In the genomic region with DNA sequence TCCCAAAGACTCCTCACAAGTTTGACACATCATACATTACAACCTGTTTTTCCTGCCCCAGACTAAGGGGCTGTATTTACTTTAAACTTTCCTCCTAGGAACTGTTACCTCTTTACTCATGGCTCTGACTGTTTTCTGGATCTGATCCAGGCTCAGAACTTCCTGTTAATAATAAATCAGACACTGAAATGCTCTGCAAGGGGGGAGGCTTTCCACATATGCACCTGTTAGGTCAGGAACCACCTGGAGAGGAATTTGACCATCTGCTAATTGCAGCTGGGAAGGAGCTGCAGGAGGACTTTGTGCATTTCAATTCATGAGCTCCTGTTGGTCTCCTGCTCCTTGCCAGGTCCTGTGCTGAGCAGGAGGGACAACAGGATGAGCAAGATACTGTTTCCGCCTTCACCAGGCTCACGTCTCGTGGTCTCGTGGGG, we compare ENCODE assay signal across 15 cellular contexts.
DNase-seq lines count a peak whose midpoint lies in the region; TF ChIP-seq lines count a peak whose summit lies in the region.
"Had no signal": no experiment of that assay in that cellular context is flagged by ENCODE, and none has a peak within 500 bp of the region (broad histone marks: within the 10 kb centered on the region; RNA-seq: fewer than 3 reads in every experiment).

No MANE protein-coding gene starts in this region.

- H3K9me3 Mint-ChIP-seq in endodermal cell, result no peaks in the 10 kb centered on the region
- H3K9me3 Mint-ChIP-seq: activated naive CD8-positive, alpha-beta T cell treated with anti-CD3 and anti-CD28 coated beads for 36 hours had no signal

- peaks cover 7% of the 10 kb centered on the region for H3K4me1 Mint-ChIP-seq in endodermal cell
- H3K4me1 Mint-ChIP-seq: activated naive CD8-positive, alpha-beta T cell treated with anti-CD3 and anti-CD28 coated beads for 36 hours; IgD-negative memory B cell had no signal

- DNase-seq in NCI-H2171 treated with DMSO at 0.1 percent for 48 hours (lab: John Stamatoyannopoulos, UW), result peak; percentile 31
- no peak for DNase-seq in NCI-H2171 (lab: John Stamatoyannopoulos, UW)
- DNase-seq in NCI-H524 (lab: John Stamatoyannopoulos, UW), result peak; percentile 66 to 91
- peak; percentile 55 for DNase-seq in endodermal cell
- DNase-seq in prostate gland (ENCODE audit: low spot score), result peak; percentile 37
- DNase-seq in stimulated activated CD4-positive, alpha-beta T cell treated with anti-CD3 and anti-CD28 coated beads, Interleukin-15, amount 100 ng/mL, for 24 hours, result no peak
- DNase-seq in HuH-7 (ENCODE audit: low spot score), result no peak
- no peak for DNase-seq in T-helper 2 cell
- DNase-seq: activated naive CD8-positive, alpha-beta T cell treated with anti-CD3 and anti-CD28 coated beads for 36 hours; cortex of kidney; mesenchymal stem cell; NCI-H1694; ovary; SW 1271 had no signal

- no peaks in the 10 kb centered on the region for H3K27me3 ChIP-seq in endodermal cell (ENCODE audit: control insufficient read depth, insufficient read depth, low read length, poor library complexity, severe bottlenecking)
- H3K27me3 ChIP-seq in prostate gland (replicated peaks; ENCODE audit: insufficient read depth), result no peaks in the 10 kb centered on the region
- H3K27me3 ChIP-seq: ovary had no signal

- WGBS in endodermal cell (ENCODE audit: insufficient coverage in 1 of 2, insufficient read length in 1 of 2), 2 experiments, result 80% methylated on average over 4 of the region's 4 CpGs; no CpG with 5 or more reads in 1 of the 2 experiments
- WGBS in prostate gland, result 63% methylated on average over 4 of the region's 4 CpGs

- H3K9me3 ChIP-seq in endodermal cell (ENCODE audit: control insufficient read depth, low read length) (no peaks in the 10 kb centered on the region), prostate gland (no peaks in the 10 kb centered on the region)
- H3K9me3 ChIP-seq: ovary had no signal

- no peaks in the 10 kb centered on the region for H3K36me3 Mint-ChIP-seq in endodermal cell (ENCODE audit: low read depth)
- H3K36me3 Mint-ChIP-seq: activated naive CD8-positive, alpha-beta T cell treated with anti-CD3 and anti-CD28 coated beads for 36 hours had no signal

- H3K27ac Mint-ChIP-seq in endodermal cell, result no peak overlapping the region
- H3K27ac Mint-ChIP-seq: activated naive CD8-positive, alpha-beta T cell treated with anti-CD3 and anti-CD28 coated beads for 36 hours; IgD-negative memory B cell had no signal

- intact Hi-C loops in prostate gland (cut with DNase I), result no loop called here

- H3K27me3 Mint-ChIP-seq in endodermal cell (ENCODE audit: insufficient read depth), result peaks cover 3% of the 10 kb centered on the region
- H3K27me3 Mint-ChIP-seq: activated naive CD8-positive, alpha-beta T cell treated with anti-CD3 and anti-CD28 coated beads for 36 hours; IgD-negative memory B cell had no signal

- TF ChIP-seq CTCF in endodermal cell (conservative IDR thresholded peaks at IDR 0.05) (no peak), prostate gland (IDR thresholded peaks at IDR 0.05) (no peak)

- H3K4me1 ChIP-seq in endodermal cell (ENCODE audit: control insufficient read depth, insufficient read depth, low read length), result no peaks in the 10 kb centered on the region
- H3K4me1 ChIP-seq in prostate gland (replicated peaks), result no peaks in the 10 kb centered on the region

- no peak for TF ChIP-seq POLR2A in prostate gland (IDR thresholded peaks at IDR 0.05)

- H3K27ac ChIP-seq in endodermal cell (ENCODE audit: low read depth, low read length) (no peak overlapping the region), prostate gland (no peak overlapping the region)
- H3K27ac ChIP-seq: ovary had no signal

- H3K4me3 ChIP-seq in endodermal cell (ENCODE audit: low read length) (no peak overlapping the region), prostate gland (no peak overlapping the region)
- H3K4me3 ChIP-seq: ovary had no signal

- H3K4me3 Mint-ChIP-seq in endodermal cell, result no peak overlapping the region
- H3K4me3 Mint-ChIP-seq: activated naive CD8-positive, alpha-beta T cell treated with anti-CD3 and anti-CD28 coated beads for 36 hours; IgD-negative memory B cell had no signal

- H3K36me3 ChIP-seq in endodermal cell (ENCODE audit: control insufficient read depth, insufficient read depth, low read length) (no peaks in the 10 kb centered on the region), prostate gland (no peaks in the 10 kb centered on the region)
- H3K36me3 ChIP-seq: ovary had no signal

- H3K9ac ChIP-seq in endodermal cell (ENCODE audit: extremely low read depth, low read length, poor library complexity, severe bottlenecking), result no peak overlapping the region

Comparison
In these comparisons a context has a peak if more than half of its experiments do, and no peak if none do; other contexts are left out.
1. DNase-seq: peak in NCI-H2171 treated with DMSO at 0.1 percent for 48 hours (single experiment), NCI-H524 (2 of 2), endodermal cell (single experiment) and prostate gland (single experiment); none in NCI-H2171 (single experiment), stimulated activated CD4-positive, alpha-beta T cell treated with anti-CD3 and anti-CD28 coated beads, Interleukin-15, amount 100 ng/mL, for 24 hours (single experiment), HuH-7 (single experiment) and T-helper 2 cell (0 of 5).